Comparison of ENCODE assay signal across 9 cellular contexts in the genomic region with DNA sequence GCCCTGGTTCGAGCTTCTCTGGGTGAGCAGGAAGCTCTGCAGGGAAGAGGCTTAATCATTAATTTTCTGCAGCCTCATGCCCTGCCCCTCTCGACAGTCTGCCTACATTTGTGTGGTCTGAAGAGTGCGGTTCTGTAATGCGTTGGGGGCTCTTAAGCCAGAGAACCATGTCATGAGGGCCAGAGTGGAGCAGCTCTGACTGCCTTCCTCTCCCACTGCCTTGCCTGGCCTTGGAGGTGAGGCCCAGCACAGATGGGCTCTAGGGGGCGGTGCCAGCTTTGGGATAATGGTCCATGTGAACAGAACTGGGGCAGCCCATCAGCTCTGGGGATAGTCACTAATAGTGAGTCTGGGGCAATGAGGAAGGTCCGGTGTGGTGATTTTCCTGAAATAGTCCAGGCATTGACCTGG. TPM values are rescaled to one million over a fixed set of nuclear protein-coding genes. Genes with fewer than 3 reads are reported as not detected.
A peak's percentile ranks its signal among the peaks of the same experiment; 100 is the strongest.
DNase-seq lines count a peak whose midpoint lies in the region; ATAC-seq and TF ChIP-seq lines count a peak whose summit lies in the region.
"Had no signal": no experiment of that assay in that cellular context is flagged by ENCODE, and none has a peak within 500 bp of the region (broad histone marks: within the 10 kb centered on the region; RNA-seq: fewer than 3 reads in every experiment).

No MANE protein-coding gene starts in this region.

- no peak overlapping the region for H3K4ac ChIP-seq in H9 (ENCODE audit: low read depth, low read length)

- H3K4me3 Mint-ChIP-seq in H9 (no peak overlapping the region), mesothelial cell of epicardium (peak overlapping the region; percentile 62)
- peak overlapping the region; percentile 32 for H3K4me3 Mint-ChIP-seq in activated naive CD8-positive, alpha-beta T cell

- H3K27ac Mint-ChIP-seq in H9 (no peak overlapping the region), mesothelial cell of epicardium (no peak overlapping the region)
- H3K27ac Mint-ChIP-seq in activated naive CD8-positive, alpha-beta T cell: no peak overlapping the region

- H2AFZ ChIP-seq in H9 (ENCODE audit: low read length): no peak overlapping the region

- no peak overlapping the region for H3K56ac ChIP-seq in H9 (ENCODE audit: insufficient read length, low read depth, low read length)

- no peaks in the 10 kb centered on the region; a peak in 1 of 5 replicates for H3K9me3 Mint-ChIP-seq in H9
- H3K9me3 Mint-ChIP-seq in activated naive CD8-positive, alpha-beta T cell (ENCODE audit: low read depth): no peaks in the 10 kb centered on the region
- no peaks in the 10 kb centered on the region for H3K9me3 Mint-ChIP-seq in mesothelial cell of epicardium

- no peak overlapping the region for H3K27ac ChIP-seq in H9 (ENCODE audit: insufficient read length, low read depth, low read length)

- no peaks in the 10 kb centered on the region for H3K36me3 Mint-ChIP-seq in H9 (ENCODE audit: insufficient read depth in 1 of 3, low read depth in 3 of 3)
- no peaks in the 10 kb centered on the region for H3K36me3 Mint-ChIP-seq in activated naive CD8-positive, alpha-beta T cell
- peaks cover 5% of the 10 kb centered on the region for H3K36me3 Mint-ChIP-seq in mesothelial cell of epicardium

- no peak overlapping the region for H2BK20ac ChIP-seq in H9 (ENCODE audit: low read depth, low read length, poor library complexity, severe bottlenecking)

- H4K5ac ChIP-seq in H9 (ENCODE audit: insufficient read length, low read depth, low read length): no peak overlapping the region

- H2BK120ac ChIP-seq in H9 (ENCODE audit: low read depth, low read length, poor library complexity, severe bottlenecking): no peak overlapping the region

- no peaks in the 10 kb centered on the region for H4K20me1 ChIP-seq in H9 (ENCODE audit: control insufficient read depth, insufficient read depth, insufficient read length)

- H2BK12ac ChIP-seq in H9 (ENCODE audit: insufficient read length, low read depth, low read length): no peak overlapping the region

- DNase-seq in D341Med (ENCODE audit: low spot score) (peak; percentile 32), H9 (peak; percentile 73), mesothelial cell of epicardium (ENCODE audit: low spot score in 2 of 2, unreplicated experiment in 2 of 2) (no peak), HK-2 (ENCODE audit: unreplicated experiment) (no peak), GM19240 (ENCODE audit: insufficient read length, low spot score) (no peak)
- DNase-seq: NCI-H1048 had no signal

- peaks cover 16% of the 10 kb centered on the region for H3K23me2 ChIP-seq in H9 (ENCODE audit: insufficient read length, low read depth, low read length, poor library complexity, severe bottlenecking)

- ATAC-seq in HG02938 (IDR thresholded peaks at IDR 0.05; ENCODE audit: unreplicated experiment) (no peak), GM21529 (IDR thresholded peaks at IDR 0.05; ENCODE audit: unreplicated experiment) (no peak)

- no peak overlapping the region for H2AK5ac ChIP-seq in H9 (ENCODE audit: insufficient read length, low read length)

- H3K27me3 ChIP-seq in H9 (ENCODE audit: insufficient read depth, low read length): peaks cover 41% of the 10 kb centered on the region

- H3K4me1 Mint-ChIP-seq in H9 (peaks cover 18 to 25% of the 10 kb centered on the region in 2 experiments), mesothelial cell of epicardium (peaks cover 26% of the 10 kb centered on the region)
- H3K4me1 Mint-ChIP-seq in activated naive CD8-positive, alpha-beta T cell (ENCODE audit: low read depth): peaks cover 28% of the 10 kb centered on the region

- no peak overlapping the region for H3K18ac ChIP-seq in H9 (ENCODE audit: insufficient read length, low read depth, low read length)

- H3K79me1 ChIP-seq in H9 (ENCODE audit: insufficient read depth, low read depth, low read length, poor library complexity, severe bottlenecking): no peaks in the 10 kb centered on the region

- H3K9me3 ChIP-seq in H9 (ENCODE audit: control insufficient read depth, low read depth, low read length): no peaks in the 10 kb centered on the region

- H3K9ac ChIP-seq in H9 (ENCODE audit: extremely low read depth, insufficient read length, low read length): no peak overlapping the region

- H3K23ac ChIP-seq in H9 (ENCODE audit: insufficient read length, low read depth, low read length): no peak overlapping the region

- peaks cover 3% of the 10 kb centered on the region; the same call in 1 of the 2 replicates for H3K4me1 ChIP-seq in H9 (ENCODE audit: insufficient read depth, low read length)

- no CpG with 5 or more reads among the region's 6 CpGs for WGBS in H9 (ENCODE audit: extremely low coverage, insufficient read length, low lambda C conversion rate)

- H2BK5ac ChIP-seq in H9 (ENCODE audit: insufficient read length, low read length): no peak overlapping the region

- TF ChIP-seq CTCF in H9 (conservative IDR thresholded peaks at IDR 0.05) (peak; percentile 65), mesothelial cell of epicardium (IDR thresholded peaks at IDR 0.05; ENCODE audit: unreplicated experiment) (no peak)

- H3K4me2 ChIP-seq in H9 (ENCODE audit: insufficient read depth, insufficient read length, low read length): no peak overlapping the region

- H3K27me3 Mint-ChIP-seq in H9 (ENCODE audit: low read depth) (peaks cover 88% of the 10 kb centered on the region), mesothelial cell of epicardium (ENCODE audit: low read depth) (peaks cover 49% of the 10 kb centered on the region)
- peaks cover 4% of the 10 kb centered on the region for H3K27me3 Mint-ChIP-seq in activated naive CD8-positive, alpha-beta T cell

- no peak overlapping the region for H3K14ac ChIP-seq in H9 (ENCODE audit: insufficient read depth, low read length)

- no peaks in the 10 kb centered on the region for H3K79me2 ChIP-seq in H9 (ENCODE audit: insufficient read depth, low read length)

- H2BK15ac ChIP-seq in H9 (ENCODE audit: low read depth, low read length): no peak overlapping the region

- no peak overlapping the region for H4K8ac ChIP-seq in H9 (replicated peaks; ENCODE audit: insufficient read length, low read depth, low read length)

- H3T11ph ChIP-seq in H9 (ENCODE audit: low read length): no peak overlapping the region

- H4K91ac ChIP-seq in H9 (ENCODE audit: insufficient read length, low read depth, low read length): no peak overlapping the region

RNA-seq across cellular contexts. Expression of gene FGF9, which starts 5.7 kb away (rescaled TPM):
- total RNA-seq in H9 (2021) (0.20 and 0.22 TPM in 2 replicates), mesothelial cell of epicardium (17.3 to 20.9 TPM (median 17.8 TPM) in 3 replicates)

Comparison
In these comparisons a context has a peak if more than half of its experiments do, and no peak if none do; other contexts are left out.
1. DNase-seq: peak in D341Med (single experiment) and H9 (single experiment); none in mesothelial cell of epicardium (0 of 2), HK-2 (single experiment) and GM19240 (single experiment).
2. H3K4me3 Mint-ChIP-seq: peak in activated naive CD8-positive, alpha-beta T cell (single experiment) and mesothelial cell of epicardium (single experiment); none in H9 (0 of 2).
3. RNA of gene FGF9, which starts 5.7 kb away (total RNA-seq): 17.3 to 20.9 TPM in mesothelial cell of epicardium; 0.20 to 0.22 TPM in H9; every median in the first group is over 10 times any median in the second.